9 cellular contexts compared by ENCODE assay signal in the genomic region with DNA sequence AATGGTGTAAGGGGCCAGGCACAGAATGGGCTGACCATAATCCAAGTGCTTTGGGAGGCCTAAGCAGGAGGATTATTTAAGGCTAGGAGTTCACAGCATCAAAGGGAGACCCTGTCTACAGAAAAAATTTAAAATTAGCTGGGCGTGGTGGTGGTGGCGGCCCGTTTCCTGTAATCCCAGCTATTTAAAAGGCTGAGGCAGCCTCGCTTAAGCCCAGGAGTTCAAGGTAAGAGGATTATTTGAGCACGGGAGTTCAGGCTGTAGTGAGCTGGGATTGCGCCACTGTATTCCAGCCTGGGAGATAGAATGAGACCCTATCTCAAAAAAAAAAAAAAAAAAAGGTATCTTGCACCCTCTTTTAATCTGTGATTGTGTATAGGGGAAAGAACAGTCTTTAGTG. TPM values are rescaled to one million over a fixed set of nuclear protein-coding genes. Genes with fewer than 3 reads are reported as not detected.
A peak's percentile ranks its signal among the peaks of the same experiment; 100 is the strongest.
DNase-seq lines count a peak whose midpoint lies in the region; ATAC-seq and TF ChIP-seq lines count a peak whose summit lies in the region.
"Had no signal": no experiment of that assay in that cellular context is flagged by ENCODE, and none has a peak within 500 bp of the region (broad histone marks: within the 10 kb centered on the region; RNA-seq: fewer than 3 reads in every experiment).

No MANE protein-coding gene starts in this region.

- 72% methylated on average over 6 of the region's 6 CpGs for WGBS in hepatocyte (ENCODE audit: low lambda C conversion rate, missing lambda C conversion rate)

- peaks cover 27% of the 10 kb centered on the region for H3K4me1 Mint-ChIP-seq in MCF 10A (ENCODE audit: insufficient read depth, unreplicated experiment)
- peaks cover 58% of the 10 kb centered on the region for H3K4me1 Mint-ChIP-seq in activated B cell treated with CpG ODN at 0.5 μM for 24 hours

- peaks cover 56% of the 10 kb centered on the region for H3K36me3 Mint-ChIP-seq in MCF 10A (ENCODE audit: insufficient read depth, unreplicated experiment)
- peaks cover 40% of the 10 kb centered on the region for H3K36me3 Mint-ChIP-seq in activated B cell treated with CpG ODN at 0.5 μM for 24 hours (ENCODE audit: low read depth)

- H3K4me3 Mint-ChIP-seq in MCF 10A (ENCODE audit: unreplicated experiment): peak overlapping the region; percentile 88
- peak overlapping the region; percentile 98 for H3K4me3 Mint-ChIP-seq in activated B cell treated with CpG ODN at 0.5 μM for 24 hours

- no peaks in the 10 kb centered on the region for H3K9me2 ChIP-seq in hepatocyte (replicated peaks; ENCODE audit: insufficient read depth)

- peaks cover 44% of the 10 kb centered on the region for H3K79me2 ChIP-seq in hepatocyte

- no TSS peak for BruUV-seq in MCF 10A (replicated peaks; lab: Mats Ljungman, UMichigan)

- H3K27ac ChIP-seq in breast epithelium: peak overlapping the region in 1 of 2 donors; percentile 94
- peak overlapping the region; percentile 94 for H3K27ac ChIP-seq in hepatocyte
- H3K27ac ChIP-seq in thoracic aorta: peak overlapping the region in 1 of 2 donors; percentile 8

- peak overlapping the region; percentile 85 for H3K4me2 ChIP-seq in hepatocyte

- CTCF ChIA-PET in MCF 10A (lab: Yijun Ruan, JAX) (interaction anchor here (0.5 to 10.7 kb wide), 5 partner anchors 9 to 324 kb away, joined by 3 to 647 read pairs (median 5); no protein-coding TSS in a partner anchor), activated B cell treated with CpG ODN at 0.5 μM for 24 hours (lab: Charles Lee) (interaction anchor here (0.9 kb wide), 1 partner anchor 41 kb away, joined by 3 read pairs; no protein-coding TSS in a partner anchor)

- H3K9me3 ChIP-seq in breast epithelium (no peaks in the 10 kb centered on the region), hepatocyte (ENCODE audit: low read depth) (no peaks in the 10 kb centered on the region), thoracic aorta (no peaks in the 10 kb centered on the region)

- H3K9me3 Mint-ChIP-seq in MCF 10A (ENCODE audit: unreplicated experiment): no peaks in the 10 kb centered on the region
- no peaks in the 10 kb centered on the region for H3K9me3 Mint-ChIP-seq in activated B cell treated with CpG ODN at 0.5 μM for 24 hours

- no peak for DNase-seq in MCF 10A (ENCODE audit: unreplicated experiment)
- DNase-seq in breast epithelium (ENCODE audit: low spot score in 2 of 2): no peak
- no peak for DNase-seq in activated B cell treated with CpG ODN at 0.5 μM for 24 hours
- DNase-seq in hepatocyte (ENCODE audit: low spot score): no peak
- DNase-seq in thoracic aorta (ENCODE audit: low spot score): no peak
- DNase-seq in sciatic nerve (ENCODE audit: low spot score): no peak
- DNase-seq: NCI-H2171 treated with DMSO at 0.1 percent for 48 hours had no signal

- H3K27me3 ChIP-seq in breast epithelium (no peaks in the 10 kb centered on the region), hepatocyte (no peaks in the 10 kb centered on the region), thoracic aorta (replicated peaks; ENCODE audit: insufficient read depth) (no peaks in the 10 kb centered on the region)

- H3K4me3 ChIP-seq in breast epithelium (peak overlapping the region in 1 of 3 donors; percentile 75), hepatocyte (no peak overlapping the region), thoracic aorta (peak overlapping the region; percentile 82)

- no peak for TF ChIP-seq CTCF in MCF 10A (IDR thresholded peaks at IDR 0.05; ENCODE audit: unreplicated experiment)
- TF ChIP-seq CTCF in breast epithelium (IDR thresholded peaks at IDR 0.05): no peak
- TF ChIP-seq CTCF in activated B cell treated with CpG ODN at 0.5 μM for 24 hours (IDR thresholded peaks at IDR 0.05): no peak
- TF ChIP-seq CTCF in hepatocyte (IDR thresholded peaks at IDR 0.05; ENCODE audit: poor library complexity): no peak
- no peak for TF ChIP-seq CTCF in thoracic aorta (IDR thresholded peaks at IDR 0.05)

- intact Hi-C loops in MCF 10A (cut with micrococcal nuclease): no loop called here
- intact Hi-C loops in breast epithelium (cut with DNase I; ENCODE audit: low total_unique reads): no loop called here
- intact Hi-C loops in activated B cell treated with CpG ODN at 0.5 μM for 24 hours (cut with micrococcal nuclease): loop anchor here (2.0 to 10.0 kb wide), 3 partner anchors 141 to 357 kb away; a partner anchor contains a TSS
- intact Hi-C loops in sciatic nerve (cut with DNase I): no loop called here

- H3K4me1 ChIP-seq in breast epithelium (peaks cover 7 to 9% of the 10 kb centered on the region in 2 donors), hepatocyte (ENCODE audit: insufficient read depth) (peaks cover 16% of the 10 kb centered on the region), thoracic aorta (ENCODE audit: control insufficient read depth in 1 of 2, low read depth in 2 of 2) (peaks cover 13 to 35% of the 10 kb centered on the region in 2 donors)

- ATAC-seq in activated B cell treated with CpG ODN at 0.5 μM for 24 hours (ENCODE audit: low read depth) (no peak), thoracic aorta (ENCODE audit: insufficient number of reproducible peaks, low FRiP score, low read depth) (no peak), GM21723 (IDR thresholded peaks at IDR 0.05; ENCODE audit: unreplicated experiment) (no peak), GM21529 (IDR thresholded peaks at IDR 0.05; ENCODE audit: unreplicated experiment) (no peak), sciatic nerve (no peak)

- H3K27ac Mint-ChIP-seq in MCF 10A (ENCODE audit: low read depth, unreplicated experiment) (peak overlapping the region; percentile 77), activated B cell treated with CpG ODN at 0.5 μM for 24 hours (no peak overlapping the region)

- H3K36me3 ChIP-seq in breast epithelium (no peaks in the 10 kb centered on the region), hepatocyte (replicated peaks; ENCODE audit: insufficient read depth, low read depth) (no peaks in the 10 kb centered on the region), thoracic aorta (peaks cover 8% of the 10 kb centered on the region)

- H4K20me1 ChIP-seq in hepatocyte (ENCODE audit: insufficient read depth, poor library complexity, severe bottlenecking): peaks cover 10% of the 10 kb centered on the region

- POLR2A ChIA-PET in MCF 10A (lab: Yijun Ruan, JAX): interaction anchor here (1.1 to 3.6 kb wide), 6 partner anchors 9 to 477 kb away, joined by 3 to 95 read pairs (median 15); a partner anchor contains a TSS
- POLR2A ChIA-PET in activated B cell treated with CpG ODN at 0.5 μM for 24 hours (lab: Charles Lee): interaction anchor here (0.7 to 1.2 kb wide), 3 partner anchors 65 to 115 kb away, joined by 3 to 5 read pairs (median 4); a partner anchor contains a TSS

- TF ChIP-seq POLR2A in breast epithelium (IDR thresholded peaks at IDR 0.05): no peak

- H3K27me3 Mint-ChIP-seq in MCF 10A (ENCODE audit: insufficient read depth, unreplicated experiment) (no peaks in the 10 kb centered on the region), activated B cell treated with CpG ODN at 0.5 μM for 24 hours (no peaks in the 10 kb centered on the region)

- H2AFZ ChIP-seq in hepatocyte: no peak overlapping the region

RNA-seq across cellular contexts. Expression of a gene that starts 1.9 kb away (rescaled TPM):
- total RNA-seq in MCF 10A (2022) (356 and 372 TPM in 2 replicates), breast epithelium (100 to 1,000 TPM; 270 to 343 (median 333) TPM), activated B cell treated with CpG ODN at 0.5 μM for 24 hours (216 and 296 TPM in 2 replicates), hepatocyte (345 and 381 TPM in 2 replicates), thoracic aorta (100 to 1,000 TPM; 112 to 164 TPM), sciatic nerve (154 TPM)
- 503 and 581 TPM in 2 replicates for polyA plus RNA-seq in hepatocyte

RNA-seq across cellular contexts. Expression of a gene that starts 2.0 kb away (rescaled TPM):
- total RNA-seq in MCF 10A (2022): 31.9 and 32.5 TPM in 2 replicates
- total RNA-seq in breast epithelium: 10 to 100 TPM; 12.5 to 14.7 (median 13.9) TPM
- total RNA-seq in activated B cell treated with CpG ODN at 0.5 μM for 24 hours: 8.7 and 8.8 TPM in 2 replicates
- 28.1 and 30.4 TPM in 2 replicates for total RNA-seq in hepatocyte
- polyA plus RNA-seq in hepatocyte: 30.8 and 32.0 TPM in 2 replicates
- 10 to 100 TPM in 1 of 2 donors, 1 to 10 TPM in 1; 5.9 to 15.2 TPM for total RNA-seq in thoracic aorta
- total RNA-seq in sciatic nerve: 10.6 TPM

RNA-seq across cellular contexts. Expression of a gene that starts 4.6 kb away (rescaled TPM):
- total RNA-seq in MCF 10A (2022) (8.6 and 9.1 TPM in 2 replicates), breast epithelium (1 to 10 TPM; 8.2 to 8.6 (median 8.2) TPM), activated B cell treated with CpG ODN at 0.5 μM for 24 hours (10.5 and 14.6 TPM in 2 replicates), hepatocyte (4.5 and 4.9 TPM in 2 replicates), thoracic aorta (1 to 10 TPM; 4.0 to 8.3 TPM), sciatic nerve (7.5 TPM)
- polyA plus RNA-seq in hepatocyte: 4.3 and 6.7 TPM in 2 replicates

RNA-seq across cellular contexts. Expression of a gene that starts 12.1 kb away (rescaled TPM):
- total RNA-seq in MCF 10A (2022) (90.0 and 101 TPM in 2 replicates), breast epithelium (100 to 1,000 TPM in 2 of 3 donors, 10 to 100 TPM in 1; 60.2 to 182 (median 148) TPM), activated B cell treated with CpG ODN at 0.5 μM for 24 hours (3.5 and 5.4 TPM in 2 replicates), hepatocyte (73.2 and 74.5 TPM in 2 replicates), thoracic aorta (100 to 1,000 TPM; 177 to 210 TPM), sciatic nerve (121 TPM)
- polyA plus RNA-seq in hepatocyte: 71.3 and 79.0 TPM in 2 replicates
